In the genomic region with DNA sequence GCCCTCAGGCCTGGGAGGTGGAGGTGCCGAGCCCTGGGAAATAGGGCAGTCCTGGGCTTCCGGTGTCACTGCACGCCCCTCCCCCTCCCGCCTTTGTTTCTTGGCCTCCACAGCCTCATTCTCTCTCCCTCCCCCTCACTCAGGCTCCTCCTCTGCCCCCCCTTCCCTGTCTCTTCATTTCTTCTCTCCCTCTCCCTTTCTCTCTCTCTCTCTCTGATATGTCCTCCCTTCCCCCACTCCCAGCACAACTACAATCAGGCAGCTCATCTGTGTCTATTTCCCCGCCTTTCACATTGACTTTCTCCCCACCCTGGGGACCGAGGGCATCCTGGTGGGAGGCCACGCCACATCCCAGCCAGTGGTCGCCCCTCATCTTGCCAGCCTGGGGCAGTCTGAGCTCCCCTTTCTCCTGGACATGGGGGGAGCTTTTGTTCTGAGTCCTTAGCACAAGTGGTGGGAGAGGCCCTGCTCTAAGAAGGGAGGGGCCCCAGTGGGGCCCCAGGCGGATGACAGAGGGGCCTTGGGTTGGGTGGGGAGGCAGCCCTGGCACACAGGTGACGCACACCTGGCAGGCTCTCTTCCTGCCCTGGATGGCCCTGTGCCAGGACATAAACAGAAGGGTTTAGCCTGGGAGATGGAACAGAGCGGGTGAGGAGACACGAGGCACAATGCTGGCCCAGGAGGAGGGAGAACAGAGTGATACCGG, we compare ENCODE assay signal across 1 cellular context.
TF ChIP-seq lines count a peak whose summit lies in the region.

No MANE protein-coding gene starts in this region.

TF ChIP-seq in K562, 482 proteins besides CTCF, POLR2A, EP300 and RAD21 (continued from another document and continues in another):
- TF ChIP-seq ZNF512 (tag; IDR thresholded peaks at IDR 0.05) = no peak
- peak; percentile 63; the same call in 1 of the 2 replicates for TF ChIP-seq ARID2 (IDR thresholded peaks at IDR 0.05)
- no peak; the same call in 1 of the 2 replicates for TF ChIP-seq RAD51 (IDR thresholded peaks at IDR 0.05; ENCODE audit: borderline replicate concordance, low read depth)
- TF ChIP-seq HOXB6 (CRISPR knock-in tag; IDR thresholded peaks at IDR 0.05; ENCODE audit: borderline replicate concordance) = no peak
- TF ChIP-seq, protein P1, sequence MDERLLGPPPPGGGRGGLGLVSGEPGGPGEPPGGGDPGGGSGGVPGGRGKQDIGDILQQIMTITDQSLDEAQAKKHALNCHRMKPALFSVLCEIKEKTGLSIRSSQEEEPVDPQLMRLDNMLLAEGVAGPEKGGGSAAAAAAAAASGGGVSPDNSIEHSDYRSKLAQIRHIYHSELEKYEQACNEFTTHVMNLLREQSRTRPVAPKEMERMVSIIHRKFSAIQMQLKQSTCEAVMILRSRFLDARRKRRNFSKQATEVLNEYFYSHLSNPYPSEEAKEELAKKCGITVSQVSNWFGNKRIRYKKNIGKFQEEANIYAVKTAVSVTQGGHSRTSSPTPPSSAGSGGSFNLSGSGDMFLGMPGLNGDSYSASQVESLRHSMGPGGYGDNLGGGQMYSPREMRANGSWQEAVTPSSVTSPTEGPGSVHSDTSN (CRISPR knock-in tag; IDR thresholded peaks at IDR 0.05; ENCODE audit: low read depth) = no peak
- TF ChIP-seq, protein P1 (tag; conservative IDR thresholded peaks at IDR 0.05; ENCODE audit: low read depth) = no peak; the same call in 1 of the 2 replicates
- peak; percentile 80; the same call in 1 of the 2 replicates for TF ChIP-seq BCOR (IDR thresholded peaks at IDR 0.05)
- TF ChIP-seq MCM2 (IDR thresholded peaks at IDR 0.05; ENCODE audit: low read depth) = no peak
- no peak for TF ChIP-seq ARID4B (CRISPR knock-in tag; IDR thresholded peaks at IDR 0.05)
- TF ChIP-seq HNRNPLL (IDR thresholded peaks at IDR 0.05; ENCODE audit: low read depth, low read length, poor library complexity, severe bottlenecking) = no peak
- TF ChIP-seq CBX3 (IDR thresholded peaks at IDR 0.05; ENCODE audit: borderline replicate concordance in 1 of 2, low read length in 2 of 2) = no peak
- no peak for TF ChIP-seq AFF4 (CRISPR knock-in tag; IDR thresholded peaks at IDR 0.05)
- TF ChIP-seq JUND (IDR thresholded peaks at IDR 0.05; ENCODE audit: borderline replicate concordance, low read depth, low read length) = peak; percentile 26; the same call in 1 of the 2 replicates
- peak; percentile 8; the same call in 1 of the 3 replicates for TF ChIP-seq JUND (tag; IDR thresholded peaks at IDR 0.05; ENCODE audit: borderline replicate concordance, low read depth, low read length)
- TF ChIP-seq EWSR1 (IDR thresholded peaks at IDR 0.05; ENCODE audit: borderline replicate concordance, low read depth, partially characterized antibody) = no peak
- no peak for TF ChIP-seq ZNF830 (CRISPR knock-in tag; IDR thresholded peaks at IDR 0.05)
- peak in 1 of 2 experiments; percentile 95; a peak in 2 of 4 replicates for TF ChIP-seq ARNT (IDR thresholded peaks at IDR 0.05)
- no peak for TF ChIP-seq MEF2A (IDR thresholded peaks at IDR 0.05; ENCODE audit: control insufficient read depth, low read depth, low read length)
- TF ChIP-seq RBM25 (IDR thresholded peaks at IDR 0.05; ENCODE audit: low read depth, low read length, severe bottlenecking) = no peak
- no peak for TF ChIP-seq SIRT6 (IDR thresholded peaks at IDR 0.05; ENCODE audit: low read depth, low read length)
- TF ChIP-seq EP400 (IDR thresholded peaks at IDR 0.05) = peak; percentile 59; the same call in 1 of the 2 replicates
- TF ChIP-seq, protein P2, sequence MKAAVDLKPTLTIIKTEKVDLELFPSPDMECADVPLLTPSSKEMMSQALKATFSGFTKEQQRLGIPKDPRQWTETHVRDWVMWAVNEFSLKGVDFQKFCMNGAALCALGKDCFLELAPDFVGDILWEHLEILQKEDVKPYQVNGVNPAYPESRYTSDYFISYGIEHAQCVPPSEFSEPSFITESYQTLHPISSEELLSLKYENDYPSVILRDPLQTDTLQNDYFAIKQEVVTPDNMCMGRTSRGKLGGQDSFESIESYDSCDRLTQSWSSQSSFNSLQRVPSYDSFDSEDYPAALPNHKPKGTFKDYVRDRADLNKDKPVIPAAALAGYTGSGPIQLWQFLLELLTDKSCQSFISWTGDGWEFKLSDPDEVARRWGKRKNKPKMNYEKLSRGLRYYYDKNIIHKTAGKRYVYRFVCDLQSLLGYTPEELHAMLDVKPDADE (conservative IDR thresholded peaks at IDR 0.05; ENCODE audit: control insufficient read depth, low read depth, low read length) = no peak
- no peak for TF ChIP-seq HDAC6 (IDR thresholded peaks at IDR 0.05; ENCODE audit: low read depth, low read length)
- TF ChIP-seq, protein P3, sequence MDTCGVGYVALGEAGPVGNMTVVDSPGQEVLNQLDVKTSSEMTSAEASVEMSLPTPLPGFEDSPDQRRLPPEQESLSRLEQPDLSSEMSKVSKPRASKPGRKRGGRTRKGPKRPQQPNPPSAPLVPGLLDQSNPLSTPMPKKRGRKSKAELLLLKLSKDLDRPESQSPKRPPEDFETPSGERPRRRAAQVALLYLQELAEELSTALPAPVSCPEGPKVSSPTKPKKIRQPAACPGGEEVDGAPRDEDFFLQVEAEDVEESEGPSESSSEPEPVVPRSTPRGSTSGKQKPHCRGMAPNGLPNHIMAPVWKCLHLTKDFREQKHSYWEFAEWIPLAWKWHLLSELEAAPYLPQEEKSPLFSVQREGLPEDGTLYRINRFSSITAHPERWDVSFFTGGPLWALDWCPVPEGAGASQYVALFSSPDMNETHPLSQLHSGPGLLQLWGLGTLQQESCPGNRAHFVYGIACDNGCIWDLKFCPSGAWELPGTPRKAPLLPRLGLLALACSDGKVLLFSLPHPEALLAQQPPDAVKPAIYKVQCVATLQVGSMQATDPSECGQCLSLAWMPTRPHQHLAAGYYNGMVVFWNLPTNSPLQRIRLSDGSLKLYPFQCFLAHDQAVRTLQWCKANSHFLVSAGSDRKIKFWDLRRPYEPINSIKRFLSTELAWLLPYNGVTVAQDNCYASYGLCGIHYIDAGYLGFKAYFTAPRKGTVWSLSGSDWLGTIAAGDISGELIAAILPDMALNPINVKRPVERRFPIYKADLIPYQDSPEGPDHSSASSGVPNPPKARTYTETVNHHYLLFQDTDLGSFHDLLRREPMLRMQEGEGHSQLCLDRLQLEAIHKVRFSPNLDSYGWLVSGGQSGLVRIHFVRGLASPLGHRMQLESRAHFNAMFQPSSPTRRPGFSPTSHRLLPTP (IDR thresholded peaks at IDR 0.05; ENCODE audit: borderline replicate concordance, extremely low read depth, insufficient read length) = no peak
- no peak for TF ChIP-seq ZNF507 (tag; conservative IDR thresholded peaks at IDR 0.05)
- no peak for TF ChIP-seq SMC3 (conservative IDR thresholded peaks at IDR 0.05; ENCODE audit: insufficient read depth, low read depth, low read length)
- TF ChIP-seq SMAD2 (IDR thresholded peaks at IDR 0.05; ENCODE audit: low read depth, low read length) = no peak
- TF ChIP-seq, protein P4, sequence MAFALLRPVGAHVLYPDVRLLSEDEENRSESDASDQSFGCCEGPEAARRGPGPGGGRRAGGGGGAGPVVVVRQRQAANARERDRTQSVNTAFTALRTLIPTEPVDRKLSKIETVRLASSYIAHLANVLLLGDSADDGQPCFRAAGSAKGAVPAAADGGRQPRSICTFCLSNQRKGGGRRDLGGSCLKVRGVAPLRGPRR (CRISPR knock-in tag; IDR thresholded peaks at IDR 0.05) = no peak
- no peak for TF ChIP-seq HNRNPL (IDR thresholded peaks at IDR 0.05; ENCODE audit: low read depth, low read length)
- no peak for TF ChIP-seq ZNF384 (IDR thresholded peaks at IDR 0.05; ENCODE audit: low read depth, low read length)
- TF ChIP-seq BRCA1 (IDR thresholded peaks at IDR 0.05) = no peak
- TF ChIP-seq BRCA1 (CRISPR knock-in tag; IDR thresholded peaks at IDR 0.05) = no peak
- no peak for TF ChIP-seq JUN (IDR thresholded peaks at IDR 0.05; ENCODE audit: borderline replicate concordance, low read depth, low read length)
- TF ChIP-seq JUN (CRISPR knock-in tag; IDR thresholded peaks at IDR 0.05; ENCODE audit: borderline replicate concordance) = no peak
